Comparison of ENCODE assay signal across 8 cellular contexts in genomic region chr2:46939596-46940359, GRCh38. TPM values are rescaled to one million over a fixed set of nuclear protein-coding genes. Genes with fewer than 3 reads are reported as not detected.
DNase-seq lines count a peak whose midpoint lies in the region; FAIRE-seq and TF ChIP-seq lines count a peak whose summit lies in the region.

No MANE protein-coding gene starts in this region.

- H3K4me1 ChIP-seq in SJSA1 (replicated peaks) (peaks cover 39% of the 10 kb centered on the region), skeletal muscle satellite cell (ENCODE audit: control insufficient read depth, insufficient read depth, low read length) (peaks cover 30% of the 10 kb centered on the region)

- H3K9me3 ChIP-seq in SJSA1 (replicated peaks): no peaks in the 10 kb centered on the region
- no peaks in the 10 kb centered on the region for H3K9me3 ChIP-seq in skeletal muscle satellite cell (replicated peaks; ENCODE audit: low read length)

- peak overlapping the region; percentile 78 for H3K4me3 ChIP-seq in SJSA1
- peak overlapping the region; percentile 51 for H3K4me3 ChIP-seq in foreskin fibroblast (ENCODE audit: low read depth in 1 of 2, low read length in 2 of 2)
- peak overlapping the region; percentile 96 for H3K4me3 ChIP-seq in skeletal muscle satellite cell (ENCODE audit: low read length)

- no peak for TF ChIP-seq CTCF in foreskin fibroblast (IDR thresholded peaks at IDR 0.05; ENCODE audit: low read depth, low read length)

- peak overlapping the region; percentile 91 for H3K4me2 ChIP-seq in skeletal muscle satellite cell (ENCODE audit: low read length)

- H3K27me3 ChIP-seq in SJSA1 (replicated peaks) (no peaks in the 10 kb centered on the region), skeletal muscle satellite cell (ENCODE audit: control insufficient read depth, insufficient read depth, low read length) (no peaks in the 10 kb centered on the region)

- FAIRE-seq in GM19239 (lab: Jason Lieb, UNC): peak; percentile 49

- peak; percentile 33 for DNase-seq in GM19239 (ENCODE audit: insufficient read length, low spot score)
- no peak for DNase-seq in SJSA1 (ENCODE audit: low read depth in 1 of 2, low spot score in 2 of 2)
- DNase-seq in foreskin fibroblast: no peak
- DNase-seq in GDM1 (lab: John Stamatoyannopoulos, UW): no peak
- DNase-seq in amygdala (lab: John Stamatoyannopoulos, UW): no peak
- DNase-seq in NCI-H2196 treated with DMSO at 0.1 percent for 48 hours (lab: John Stamatoyannopoulos, UW; ENCODE audit: unreplicated experiment): no peak
- no peak for DNase-seq in HCEC 1CT

- peaks cover 13% of the 10 kb centered on the region; the same call in 1 of the 2 replicates for H3K36me3 ChIP-seq in SJSA1
- H3K36me3 ChIP-seq in skeletal muscle satellite cell (ENCODE audit: insufficient read depth, low read length): peaks cover 6% of the 10 kb centered on the region

- peak overlapping the region; percentile 98 for H3K27ac ChIP-seq in SJSA1

- peak overlapping the region; percentile 94 for H3K9ac ChIP-seq in skeletal muscle satellite cell (ENCODE audit: low read depth, low read length)

RNA-seq across cellular contexts. Expression of gene TTC7A, which starts 1.2 kb away (rescaled TPM):
- total RNA-seq in SJSA1 (2014; rRNA removed; shearing (Covaris generic)): 12.0 and 12.2 TPM in 2 replicates
- 19.3 and 21.6 TPM in 2 replicates for total RNA-seq in skeletal muscle satellite cell (2012; rRNA removed)

RNA-seq across cellular contexts. Expression of gene MCFD2, which starts 24.2 kb away (rescaled TPM):
- 95.7 and 97.6 TPM in 2 replicates for total RNA-seq in SJSA1 (2014; rRNA removed; shearing (Covaris generic))
- total RNA-seq in skeletal muscle satellite cell (2012; rRNA removed): 146 and 148 TPM in 2 replicates
